ENCODE assay signal across 14 cellular contexts in genomic region chr7:101200862-101201599, GRCh38. TPM values are rescaled to one million over a fixed set of nuclear protein-coding genes. Genes with fewer than 3 reads are reported as not detected.
DNase-seq lines count a peak whose midpoint lies in the region; ATAC-seq, FAIRE-seq and TF ChIP-seq lines count a peak whose summit lies in the region.
"Had no signal": no experiment of that assay in that cellular context is flagged by ENCODE, and none has a peak within 500 bp of the region (broad histone marks: within the 10 kb centered on the region; RNA-seq: fewer than 3 reads in every experiment).

Gene MOGAT3, minus strand, starts transcription at chr7:101201036. Its CDS starts 182 bp downstream, at chr7:101200854.

- H3K9me3 ChIP-seq in A549 = no peaks in the 10 kb centered on the region
- no peaks in the 10 kb centered on the region for H3K9me3 ChIP-seq in HEK293 (ENCODE audit: control insufficient read depth, insufficient read depth, low read depth, low read length)
- no peaks in the 10 kb centered on the region for H3K9me3 ChIP-seq in mucosa of descending colon
- no peaks in the 10 kb centered on the region for H3K9me3 ChIP-seq in ascending aorta
- H3K9me3 ChIP-seq: BLaER1 treated with 17β-estradiol and CSF1 and Interleukin-3, amounts not matched to agents 10 nM and 100 nM had no signal

- WGBS in A549 (ENCODE audit: missing lambda C conversion rate) = 67% methylated on average over 21 of the region's 21 CpGs

- CTCF ChIA-PET in A549 (lab: Yijun Ruan, JAX) (interaction anchor here (0.7 to 10.4 kb wide), 7 partner anchors 7 to 57 kb away, joined by 3 to 93 read pairs (median 3); partner anchors contain the start of gene PLOD3), HEK293 (lab: Yijun Ruan, JAX) (interaction anchor here (0.9 to 1.2 kb wide), 3 partner anchors 11 to 73 kb away, joined by 3 to 4 read pairs (median 3); no protein-coding TSS in a partner anchor)

- intact Hi-C loops in mucosa of descending colon (cut with DNase I, micrococcal nuclease) = no loop called here
- intact Hi-C loops in ascending aorta (cut with DNase I) = no loop called here

- H3K27me3 ChIP-seq in ascending aorta = peaks cover 8% of the 10 kb centered on the region

- no peak for TF ChIP-seq RAD21 in A549 (conservative IDR thresholded peaks at IDR 0.05 in 1 of 2, IDR thresholded peaks at IDR 0.05 in 1 of 2)

- TF ChIP-seq CTCF in A549 (IDR thresholded peaks at IDR 0.05) (no peak), HEK293 (tag by site-specific recombination; IDR thresholded peaks at IDR 0.05) (no peak), coronary artery (IDR thresholded peaks at IDR 0.05) (no peak), mucosa of descending colon (IDR thresholded peaks at IDR 0.05) (no peak), progenitor cell of endocrine pancreas (IDR thresholded peaks at IDR 0.05; ENCODE audit: unreplicated experiment) (no peak), ascending aorta (IDR thresholded peaks at IDR 0.05) (no peak)

- TF ChIP-seq EP300 in A549 (IDR thresholded peaks at IDR 0.05) = no peak

- H3K27me3 Mint-ChIP-seq in immature natural killer cell (ENCODE audit: low read depth in 3 of 3) = peaks cover 4 to 14% (median 12%) of the 10 kb centered on the region in 3 donors
- peaks cover 42% of the 10 kb centered on the region for H3K27me3 Mint-ChIP-seq in progenitor cell of endocrine pancreas

- H3K27ac ChIP-seq in A549 (peak within 1 kb of the TSS in 1 of 2 experiments; percentile 59; a peak in 2 of 6 replicates), HEK293 (ENCODE audit: extremely low read depth, low read depth, low read length) (no peak within 1 kb of the TSS), coronary artery (no peak within 1 kb of the TSS), ascending aorta (no peak within 1 kb of the TSS)
- H3K27ac ChIP-seq: BLaER1 treated with 17β-estradiol and CSF1 and Interleukin-3, amounts not matched to agents 10 nM and 100 nM; cardiac muscle cell had no signal

- H3K4me3 Mint-ChIP-seq in immature natural killer cell = no peak within 1 kb of the TSS
- no peak within 1 kb of the TSS for H3K4me3 Mint-ChIP-seq in progenitor cell of endocrine pancreas (ENCODE audit: low read depth)
- H3K4me3 Mint-ChIP-seq: activated T-cell treated with anti-CD3 and anti-CD28 coated beads, Interleukin-2, amount 50 U/mL, for 4 hours had no signal

- peaks cover 10% of the 10 kb centered on the region for H3K4me1 ChIP-seq in A549
- no peaks in the 10 kb centered on the region for H3K4me1 ChIP-seq in HEK293 (ENCODE audit: control insufficient read depth, insufficient read depth, low read length)
- H3K4me1 ChIP-seq in mucosa of descending colon (ENCODE audit: low read depth) = peaks cover 9% of the 10 kb centered on the region
- H3K4me1 ChIP-seq in ascending aorta = peaks cover 2 to 5% of the 10 kb centered on the region in 2 donors

- H3K4me3 ChIP-seq in A549 (no peak within 1 kb of the TSS), HEK293 (ENCODE audit: low read depth, low read length) (no peak within 1 kb of the TSS), coronary artery (peak within 1 kb of the TSS; percentile 57), mucosa of descending colon (no peak within 1 kb of the TSS), ascending aorta (peak within 1 kb of the TSS in 1 of 2 donors; percentile 10)
- H3K4me3 ChIP-seq: BLaER1 treated with 17β-estradiol and CSF1 and Interleukin-3, amounts not matched to agents 10 nM and 100 nM; cardiac muscle cell had no signal

- H3K36me3 ChIP-seq in HEK293 (ENCODE audit: control insufficient read depth in 2 of 2, insufficient read depth in 1 of 2, low read length in 2 of 2) = no peaks in the 10 kb centered on the region
- no peaks in the 10 kb centered on the region for H3K36me3 ChIP-seq in mucosa of descending colon (ENCODE audit: low read depth)
- no peaks in the 10 kb centered on the region for H3K36me3 ChIP-seq in ascending aorta
- H3K36me3 ChIP-seq: cardiac muscle cell had no signal

- peak; percentile 19 to 42; a peak in 3 of 6 replicates for ATAC-seq in A549
- ATAC-seq in mucosa of descending colon = peak; percentile 89
- ATAC-seq in HG03521 (IDR thresholded peaks at IDR 0.05; ENCODE audit: unreplicated experiment) = no peak
- ATAC-seq: left ventricle myocardium superior had no signal

- H3K4me1 Mint-ChIP-seq in immature natural killer cell (no peaks in the 10 kb centered on the region), progenitor cell of endocrine pancreas (ENCODE audit: low read depth) (peaks cover 6% of the 10 kb centered on the region)

- no peak for DNase-seq in A549 (ENCODE audit: low read depth in 1 of 2, low spot score in 1 of 2)
- no peak for DNase-seq in coronary artery (ENCODE audit: low spot score)
- DNase-seq in mucosa of descending colon = peak; percentile 88 to 92 (median 91)
- no peak for DNase-seq in immature natural killer cell
- DNase-seq in progenitor cell of endocrine pancreas (ENCODE audit: low spot score, unreplicated experiment) = no peak
- DNase-seq in ascending aorta (ENCODE audit: low spot score in 2 of 2) = no peak
- DNase-seq: activated T-cell treated with anti-CD3 and anti-CD28 coated beads, Interleukin-2, amount 50 U/mL, for 4 hours; left ventricle myocardium superior had no signal

- TF ChIP-seq POLR2A in A549 (IDR thresholded peaks at IDR 0.05; ENCODE audit: low read length) = no peak

- H3K9me3 Mint-ChIP-seq in immature natural killer cell = no peaks in the 10 kb centered on the region
- no peaks in the 10 kb centered on the region for H3K9me3 Mint-ChIP-seq in progenitor cell of endocrine pancreas (ENCODE audit: low read depth)
- H3K9me3 Mint-ChIP-seq: activated T-cell treated with anti-CD3 and anti-CD28 coated beads, Interleukin-2, amount 50 U/mL, for 4 hours had no signal

- H3K36me3 Mint-ChIP-seq in immature natural killer cell (no peaks in the 10 kb centered on the region), progenitor cell of endocrine pancreas (ENCODE audit: insufficient read depth) (peaks cover 3% of the 10 kb centered on the region)

- no peak for FAIRE-seq in A549 (lab: Jason Lieb, UNC)
- FAIRE-seq: TTC549 had no signal

- peak within 1 kb of the TSS; percentile 46 for H3K4me2 ChIP-seq in A549
- H3K4me2 ChIP-seq: BLaER1 treated with 17β-estradiol and CSF1 and Interleukin-3, amounts not matched to agents 10 nM and 100 nM had no signal

- no peak within 1 kb of the TSS for H3K27ac Mint-ChIP-seq in immature natural killer cell
- no peak within 1 kb of the TSS for H3K27ac Mint-ChIP-seq in progenitor cell of endocrine pancreas

- POLR2A ChIA-PET in A549 (lab: Yijun Ruan, JAX) = interaction anchor here (0.9 kb wide), 1 partner anchor 16 kb away, joined by 3 read pairs; the partner anchor contains the start of gene PLOD3
- POLR2A ChIA-PET in HEK293 (lab: Yijun Ruan, JAX) = no interaction called here

TF ChIP-seq in A549, 52 proteins besides CTCF, POLR2A, EP300 and RAD21 (continues in another document):
- no peak for TF ChIP-seq CBX2 (IDR thresholded peaks at IDR 0.05; ENCODE audit: borderline replicate concordance, low read depth)
- TF ChIP-seq MAZ (IDR thresholded peaks at IDR 0.05; ENCODE audit: borderline replicate concordance, low read depth, low read length) = no peak
- TF ChIP-seq JUNB (IDR thresholded peaks at IDR 0.05) = no peak
- no peak for TF ChIP-seq E2F6 (IDR thresholded peaks at IDR 0.05; ENCODE audit: borderline replicate concordance, low read depth)
- no peak for TF ChIP-seq SREBF2 (IDR thresholded peaks at IDR 0.05)
- TF ChIP-seq RNF2 (IDR thresholded peaks at IDR 0.05; ENCODE audit: borderline replicate concordance, low read depth) = no peak
- TF ChIP-seq TP53 (CRISPR knock-in tag; IDR thresholded peaks at IDR 0.05) = no peak
- no peak for TF ChIP-seq RARB (CRISPR knock-in tag; IDR thresholded peaks at IDR 0.05)
- no peak for TF ChIP-seq MAX (IDR thresholded peaks at IDR 0.05)
- TF ChIP-seq HDAC2 (IDR thresholded peaks at IDR 0.05) = no peak

TF ChIP-seq in HEK293, 187 proteins besides CTCF, POLR2A, EP300 and RAD21 (continues in another document):
- TF ChIP-seq ZNF610 (tag by site-specific recombination; IDR thresholded peaks at IDR 0.05; ENCODE audit: borderline replicate concordance) (no peak), ZSCAN18 (tag by site-specific recombination; IDR thresholded peaks at IDR 0.05) (no peak), EGR2 (tag by site-specific recombination; IDR thresholded peaks at IDR 0.05; ENCODE audit: low read depth) (peak; percentile 66), KLF1 (tag by site-specific recombination; IDR thresholded peaks at IDR 0.05) (peak; percentile 63; the same call in 1 of the 2 replicates), ZNF621 (tag by site-specific recombination; IDR thresholded peaks at IDR 0.05) (no peak), ZBTB1 (tag by site-specific recombination; IDR thresholded peaks at IDR 0.05) (no peak), YY1 (tag by site-specific recombination; IDR thresholded peaks at IDR 0.05) (no peak), ZNF645 (tag by site-specific recombination; IDR thresholded peaks at IDR 0.05) (no peak)

RNA-seq across cellular contexts. Expression of gene MOGAT3, which starts in this region (rescaled TPM):
- 0.11 and 0.14 TPM in 2 replicates for polyA plus RNA-seq in A549 (2011; rRNA removed)
- 0.05 TPM in 1 of 2 replicates, not detected in the other for polyA plus RNA-seq in A549 (2012; cell fraction: cytosol; rRNA removed)
- polyA plus RNA-seq in A549 (2012; cell fraction: nucleus; rRNA removed) = 0.02 and 0.10 TPM in 2 replicates
- 0.09 TPM in 1 of 3 replicates, not detected in the others for polyA plus RNA-seq in A549 (2017; fragmentation: RNase III; extraction: RNeasy Plus Mini Kit Qiagen cat#74134 plus additional on column Dnase treatment)
- polyA minus RNA-seq in A549 (2011; rRNA and poly(A)+ RNA removed) = 0.44 TPM in 1 of 2 replicates, not detected in the other
- total RNA-seq in mucosa of descending colon = 10 to 100 TPM; 27.9 to 66.2 (median 58.3) TPM
- polyA plus RNA-seq in immature natural killer cell = not detected
- total RNA-seq in progenitor cell of endocrine pancreas = not detected in 2 replicates
- not detected for total RNA-seq in ascending aorta
- total RNA-seq: activated T-cell treated with anti-CD3 and anti-CD28 coated beads, Interleukin-2, amount 50 U/mL, for 4 hours; cardiac muscle cell; left ventricle myocardium superior; ureter had no signal
- polyA plus RNA-seq: cardiac muscle cell had no signal

Comparison
In these comparisons a context has a peak if more than half of its experiments do, and no peak if none do; other contexts are left out.
1. RNA of gene MOGAT3 (total RNA-seq): 27.9 to 66.2 TPM in mucosa of descending colon; not detected in progenitor cell of endocrine pancreas and not detected in ascending aorta (single experiment); every median in the first group is over 10 times any median in the second.
2. Peak in ATAC-seq and H3K4me2 ChIP-seq in A549; RNA of the gene not detected or under 1 TPM.
3. DNase-seq: peak in mucosa of descending colon (3 of 3); none in A549 (0 of 2), coronary artery (single experiment), immature natural killer cell (0 of 3), progenitor cell of endocrine pancreas (single experiment) and ascending aorta (0 of 2).